8 cellular contexts compared by ENCODE assay signal in genomic region chr22:42537199-42537831, GRCh38. TPM values are rescaled to one million over a fixed set of nuclear protein-coding genes. Genes with fewer than 3 reads are reported as not detected.
DNase-seq lines count a peak whose midpoint lies in the region; ATAC-seq and TF ChIP-seq lines count a peak whose summit lies in the region.
"Not testable (repeated sequence)": the region's sequence is repeated elsewhere in the genome, so short reads cannot be mapped to it uniquely, and the experiment has no call there.

No MANE protein-coding gene starts in this region.

- H3K36me3 Mint-ChIP-seq in activated CD4-positive, alpha-beta T cell treated with anti-CD3 and anti-CD28 coated beads for 36 hours (ENCODE audit: low read depth): not testable (repeated sequence)

- H3K36me3 ChIP-seq in MG63, colonic mucosa, sigmoid colon: not testable (repeated sequence)

- H3K4me1 ChIP-seq in colonic mucosa, sigmoid colon: not testable (repeated sequence)

- intact Hi-C loops in activated CD4-positive, alpha-beta T cell treated with anti-CD3 and anti-CD28 coated beads for 36 hours (cut with DNase I, micrococcal nuclease); colonic mucosa (cut with DNase I); left colon (cut with DNase I, micrococcal nuclease); sigmoid colon (cut with DNase I): not testable (repeated sequence)

- POLR2A ChIA-PET in AG04450 (lab: Yijun Ruan, JAX); activated CD4-positive, alpha-beta T cell treated with anti-CD3 and anti-CD28 coated beads for 36 hours (lab: Charles Lee): not testable (repeated sequence)

- H3K9me3 Mint-ChIP-seq in activated CD4-positive, alpha-beta T cell treated with anti-CD3 and anti-CD28 coated beads for 36 hours (ENCODE audit: low read depth): not testable (repeated sequence)

- H3K9me3 ChIP-seq in AG04450 (ENCODE audit: control insufficient read depth, insufficient read depth, low read length); MG63; colonic mucosa; sigmoid colon: not testable (repeated sequence)

- TF ChIP-seq POLR2A in sigmoid colon (IDR thresholded peaks at IDR 0.05): not testable (repeated sequence)

- H3K4me3 ChIP-seq in AG04450 (ENCODE audit: low read depth, low read length); MG63; colonic mucosa; sigmoid colon: not testable (repeated sequence)

- H3K9ac ChIP-seq in colonic mucosa (ENCODE audit: low read depth in 2 of 2, low read length in 2 of 2): not testable (repeated sequence)

- not testable (repeated sequence) for DNase-seq in AG04450 (ENCODE audit: low read depth, low spot score); activated CD4-positive, alpha-beta T cell treated with anti-CD3 and anti-CD28 coated beads for 36 hours; colonic mucosa; left colon; sigmoid colon
- peak; percentile 53 for DNase-seq in MG63

- peaks cover 19% of the 10 kb centered on the region for H3K4me1 Mint-ChIP-seq in activated CD4-positive, alpha-beta T cell treated with anti-CD3 and anti-CD28 coated beads for 36 hours

- not testable (repeated sequence) for H3K27ac Mint-ChIP-seq in activated CD4-positive, alpha-beta T cell treated with anti-CD3 and anti-CD28 coated beads for 36 hours

- H3K27me3 ChIP-seq in AG04450 (ENCODE audit: control insufficient read depth, insufficient read depth, low read length); MG63; colonic mucosa; sigmoid colon: not testable (repeated sequence)

- not testable (repeated sequence) for H3K4me3 Mint-ChIP-seq in activated CD4-positive, alpha-beta T cell treated with anti-CD3 and anti-CD28 coated beads for 36 hours

- ATAC-seq in GM19035 (IDR thresholded peaks at IDR 0.05; ENCODE audit: unreplicated experiment): peak; percentile 47
- ATAC-seq in HG02759 (IDR thresholded peaks at IDR 0.05; ENCODE audit: unreplicated experiment): peak; percentile 54
- peak; percentile 77 for ATAC-seq in activated CD4-positive, alpha-beta T cell treated with anti-CD3 and anti-CD28 coated beads for 36 hours
- peak; percentile 90 for ATAC-seq in left colon

- H3K27me3 Mint-ChIP-seq in activated CD4-positive, alpha-beta T cell treated with anti-CD3 and anti-CD28 coated beads for 36 hours: not testable (repeated sequence)

- WGBS in sigmoid colon, 2 donors: 40 to 42% methylated on average over 13 to 14 of the region's 14 CpGs

- TF ChIP-seq EP300 in sigmoid colon (IDR thresholded peaks at IDR 0.05): not testable (repeated sequence)

- not testable (repeated sequence) for TF ChIP-seq CTCF in AG04450 (IDR thresholded peaks at IDR 0.05; ENCODE audit: low read depth, low read length); colonic mucosa (IDR thresholded peaks at IDR 0.05); sigmoid colon (IDR thresholded peaks at IDR 0.05)

- H3K27ac ChIP-seq in AG04450 (ENCODE audit: low read depth, low read length) (peak overlapping the region; percentile 47), colonic mucosa (peak overlapping the region; percentile 35), sigmoid colon (peak overlapping the region in 3 of 4 donors; percentile 22 to 40 (median 27))

- CTCF ChIA-PET in AG04450 (lab: Charles Lee): not testable (repeated sequence)
- CTCF ChIA-PET in activated CD4-positive, alpha-beta T cell treated with anti-CD3 and anti-CD28 coated beads for 36 hours (lab: Charles Lee): interaction anchor here (0.6 to 0.7 kb wide), 2 partner anchors 166 to 335 kb away, joined by 3 read pairs; no protein-coding TSS in a partner anchor

RNA-seq across cellular contexts. Expression of gene SERHL2, which starts 16.4 kb away (rescaled TPM):
- polyA plus RNA-seq in AG04450 (2011; rRNA removed): 6.6 and 9.0 TPM in 2 replicates
- polyA minus RNA-seq in AG04450 (2011; rRNA and poly(A)+ RNA removed): 1.7 and 2.8 TPM in 2 replicates
- 0.20 and 1.9 TPM in 2 replicates for total RNA-seq in MG63 (2014; rRNA removed; shearing (Covaris generic); ENCODE audit: low replicate concordance)
- total RNA-seq in activated CD4-positive, alpha-beta T cell treated with anti-CD3 and anti-CD28 coated beads for 36 hours: 1 to 10 TPM in 1 of 2 experiments, under 1 TPM in 1; 0.78 to 2.1 TPM
- 1 to 10 TPM; 1.1 to 1.7 TPM for total RNA-seq in colonic mucosa
- under 1 TPM; 0.73 to 0.92 TPM for total RNA-seq in left colon
- total RNA-seq in sigmoid colon: 1 to 10 TPM; 2.2 to 6.1 (median 3.2) TPM
- 1 to 10 TPM in 2 of 3 donors, under 1 TPM in 1; 0.92 to 3.6 (median 2.4) TPM for polyA plus RNA-seq in sigmoid colon

RNA-seq across cellular contexts. Expression of gene RRP7A, which starts 17.7 kb away (rescaled TPM):
- 17.4 and 21.8 TPM in 2 replicates for polyA plus RNA-seq in AG04450 (2011; rRNA removed)
- polyA minus RNA-seq in AG04450 (2011; rRNA and poly(A)+ RNA removed): 12.4 and 13.1 TPM in 2 replicates
- 60.5 and 99.6 TPM in 2 replicates for total RNA-seq in MG63 (2014; rRNA removed; shearing (Covaris generic); ENCODE audit: low replicate concordance)
- total RNA-seq in activated CD4-positive, alpha-beta T cell treated with anti-CD3 and anti-CD28 coated beads for 36 hours: 10 to 100 TPM; 95.6 to 98.1 TPM
- total RNA-seq in colonic mucosa: 10 to 100 TPM; 28.6 to 79.4 TPM
- total RNA-seq in left colon: 10 to 100 TPM; 33.8 to 42.4 TPM
- 10 to 100 TPM; 16.3 to 20.0 (median 18.4) TPM for total RNA-seq in sigmoid colon
- 10 to 100 TPM in 2 of 3 donors, 1 to 10 TPM in 1; 6.6 to 39.9 (median 19.7) TPM for polyA plus RNA-seq in sigmoid colon
